In the genomic region with DNA sequence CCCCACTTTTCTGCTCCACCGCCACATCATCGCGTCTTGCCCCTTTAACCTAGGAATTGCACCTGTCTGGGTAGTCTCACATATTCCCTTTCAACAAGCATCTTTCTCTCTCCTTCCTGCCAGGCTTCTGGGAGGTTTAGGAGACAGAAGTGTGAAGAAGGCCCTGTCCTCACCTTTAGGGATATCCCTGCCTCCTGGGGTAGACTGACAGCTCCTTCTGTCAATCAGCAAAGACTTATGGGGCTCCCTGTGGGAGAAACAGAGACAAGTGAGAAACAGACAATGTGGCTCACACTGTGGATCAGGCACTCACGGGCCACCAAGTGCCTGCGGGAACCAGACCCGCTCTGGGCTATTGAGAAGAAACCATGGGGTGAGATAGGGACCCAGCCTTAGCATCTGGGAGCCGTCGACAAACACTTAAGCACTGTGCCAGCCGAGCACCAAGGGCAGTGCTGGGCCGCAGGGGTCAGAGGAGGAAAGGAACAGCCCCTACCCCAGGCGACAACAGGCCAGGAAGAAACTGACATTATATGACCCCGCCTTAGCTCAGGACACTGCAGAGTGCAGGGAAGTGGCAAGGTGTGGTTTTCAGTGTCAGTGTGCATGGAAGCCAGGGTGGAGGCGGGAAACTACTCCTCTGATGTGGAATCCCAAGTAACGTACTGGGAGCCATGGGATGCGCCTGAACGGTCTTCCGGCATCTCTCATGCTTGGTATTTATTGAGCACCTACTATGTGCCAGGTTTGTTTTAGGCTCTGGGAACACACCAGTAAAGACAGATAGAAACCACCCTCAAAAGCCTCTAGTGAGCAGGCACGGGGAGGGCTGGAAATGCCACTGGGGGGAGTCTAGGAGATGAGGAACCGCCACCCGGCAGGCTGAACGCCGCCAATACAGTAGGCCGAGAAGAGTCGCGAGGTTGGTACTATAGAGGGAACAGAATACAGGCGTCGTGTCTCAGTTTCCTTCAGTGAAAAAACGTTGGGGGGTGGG, we compare ENCODE assay signal across 11 cellular contexts. TPM values are rescaled to one million over a fixed set of nuclear protein-coding genes. Genes with fewer than 3 reads are reported as not detected.
DNase-seq lines count a peak whose midpoint lies in the region; ATAC-seq, FAIRE-seq and TF ChIP-seq lines count a peak whose summit lies in the region.
"Had no signal": no experiment of that assay in that cellular context is flagged by ENCODE, and none has a peak within 500 bp of the region (broad histone marks: within the 10 kb centered on the region; RNA-seq: fewer than 3 reads in every experiment).

No MANE protein-coding gene starts in this region.

- H3K4me2 ChIP-seq in MM.1S (ENCODE audit: low read depth, low read length): peak overlapping the region; percentile 46; the same call in 1 of the 2 replicates
- H3K4me2 ChIP-seq in H1 (ENCODE audit: insufficient read depth in 1 of 2, low read depth in 2 of 2, low read length in 2 of 2): peak overlapping the region; percentile 91

- ATAC-seq in GM21526 (IDR thresholded peaks at IDR 0.05; ENCODE audit: low FRiP score, unreplicated experiment): no peak

- no peaks in the 10 kb centered on the region for H3K36me3 ChIP-seq in CD8-positive, alpha-beta memory T cell (ENCODE audit: insufficient read depth, low read length)
- H3K36me3 ChIP-seq in MM.1S (replicated peaks; ENCODE audit: insufficient read depth, low read length): no peaks in the 10 kb centered on the region
- peaks cover 0 to 13% (median 0%) of the 10 kb centered on the region in 4 experiments; a peak in 1 of 8 replicates for H3K36me3 ChIP-seq in H1 (ENCODE audit: control insufficient read depth in 2 of 4, insufficient read depth in 4 of 4, low read length in 3 of 4)
- H3K36me3 ChIP-seq in neutrophil: no peaks in the 10 kb centered on the region
- H3K36me3 ChIP-seq: tibial artery had no signal

- no peak overlapping the region for H2BK20ac ChIP-seq in H1 (ENCODE audit: low read length)

- H3K27me3 ChIP-seq in CD8-positive, alpha-beta memory T cell (ENCODE audit: insufficient read depth, low read length, poor library complexity, severe bottlenecking): peaks cover 14% of the 10 kb centered on the region
- H3K27me3 ChIP-seq in MM.1S (replicated peaks; ENCODE audit: insufficient read depth, low read length) (peaks cover 40% of the 10 kb centered on the region), H1 (replicated peaks in 1 of 4; ENCODE audit: control insufficient read depth in 3 of 4, extremely low read depth in 1 of 4, insufficient read depth in 3 of 4, low read length in 3 of 4) (peaks cover 52 to 70% (median 58%) of the 10 kb centered on the region in 4 experiments), neutrophil (peaks cover 82% of the 10 kb centered on the region)

- H3K9me2 ChIP-seq in MM.1S (replicated peaks; ENCODE audit: insufficient read depth, low read length): no peaks in the 10 kb centered on the region

- no peak for TF ChIP-seq EP300 in H1 (IDR thresholded peaks at IDR 0.05; ENCODE audit: borderline replicate concordance in 1 of 2, low read depth in 2 of 2, low read length in 2 of 2)

- H3K9ac ChIP-seq in MM.1S (ENCODE audit: low read length): no peak overlapping the region
- no peak overlapping the region; a peak in 1 of 7 replicates for H3K9ac ChIP-seq in H1 (replicated peaks in 1 of 4; ENCODE audit: extremely low read depth in 1 of 4, low read depth in 3 of 4, low read length in 3 of 4)

- CTCF ChIA-PET in CD8-positive, alpha-beta memory T cell (lab: Charles Lee): interaction anchor here (1.0 to 8.4 kb wide), 13 partner anchors 9 to 243 kb away, joined by 3 to 98 read pairs (median 5); a partner anchor contains a TSS
- CTCF ChIA-PET in H1 (lab: Charles Lee; ENCODE audit: partially characterized antibody): interaction anchor here (0.7 to 6.0 kb wide), 8 partner anchors 9 to 115 kb away, joined by 3 to 40 read pairs (median 5); a partner anchor contains a TSS

- H3K36me3 Mint-ChIP-seq in CD8-positive, alpha-beta memory T cell: no peaks in the 10 kb centered on the region

- no peak overlapping the region for H2BK12ac ChIP-seq in H1 (ENCODE audit: low read depth, low read length)

- H3K27me3 Mint-ChIP-seq in CD8-positive, alpha-beta memory T cell: peaks cover 32 to 33% of the 10 kb centered on the region in 2 donors

- no peak overlapping the region for H3K56ac ChIP-seq in H1 (replicated peaks; ENCODE audit: insufficient read length, low read depth, low read length)

- 0 out of 2 replicates have a peak overlapping the region, but pooled peaks have one; percentile 36 for H4K8ac ChIP-seq in H1 (ENCODE audit: extremely low read depth, insufficient read depth, low read length)

- H2BK5ac ChIP-seq in H1 (ENCODE audit: low read depth, low read length): no peak overlapping the region

- H4K91ac ChIP-seq in H1 (replicated peaks; ENCODE audit: insufficient read length, low read length): no peak overlapping the region

- WGBS in H1 (ENCODE audit: extremely low coverage in 1 of 2, insufficient coverage in 1 of 2, insufficient read length in 1 of 2, insufficient replicate concordance in 2 of 2, low coverage in 1 of 2, low lambda C conversion rate in 2 of 2, missing lambda C conversion rate in 1 of 2), 2 experiments: 67% methylated on average over 27 of the region's 28 CpGs; no CpG with 5 or more reads in 1 of the 2 experiments

- peak overlapping the region; percentile 29 to 79 (median 49) for H3K4me3 Mint-ChIP-seq in CD8-positive, alpha-beta memory T cell

- no peaks in the 10 kb centered on the region for H3K9me3 ChIP-seq in CD8-positive, alpha-beta memory T cell (ENCODE audit: low read length)
- H3K9me3 ChIP-seq in MM.1S (replicated peaks; ENCODE audit: insufficient read depth, low read length) (no peaks in the 10 kb centered on the region), H1 (ENCODE audit: insufficient read depth in 2 of 2, low read depth in 1 of 2, low read length in 1 of 2) (no peaks in the 10 kb centered on the region), neutrophil (no peaks in the 10 kb centered on the region)
- H3K9me3 ChIP-seq: tibial artery had no signal

- H3K79me1 ChIP-seq in H1 (ENCODE audit: low read depth, low read length): no peaks in the 10 kb centered on the region

- H3K9me3 Mint-ChIP-seq in CD8-positive, alpha-beta memory T cell: no peaks in the 10 kb centered on the region

- FAIRE-seq in H1 (lab: Jason Lieb, UNC): no peak

- H3K4me1 ChIP-seq in CD8-positive, alpha-beta memory T cell (ENCODE audit: insufficient read depth, low read length): peaks cover 16% of the 10 kb centered on the region
- H3K4me1 ChIP-seq in MM.1S (ENCODE audit: low read length): peaks cover 29% of the 10 kb centered on the region
- H3K4me1 ChIP-seq in H1 (replicated peaks in 1 of 4; ENCODE audit: control insufficient read depth in 3 of 4, insufficient read depth in 4 of 4, low read length in 3 of 4): peaks cover 7 to 21% (median 15%) of the 10 kb centered on the region in 4 experiments
- H3K4me1 ChIP-seq in neutrophil (ENCODE audit: control insufficient read depth in 1 of 2, insufficient read depth in 1 of 2, low read depth in 1 of 2, low read length in 1 of 2): peaks cover 22 to 29% of the 10 kb centered on the region in 2 experiments

- H3K14ac ChIP-seq in H1 (ENCODE audit: insufficient read length): no peak overlapping the region

- TF ChIP-seq RAD21 in H1 (IDR thresholded peaks at IDR 0.05 in 1 of 2, conservative IDR thresholded peaks at IDR 0.05 in 1 of 2; ENCODE audit: low read depth in 2 of 2, low read length in 2 of 2): no peak

- DNase-seq in CD8-positive, alpha-beta memory T cell: no peak
- DNase-seq in MM.1S: no peak
- no peak for DNase-seq in H1 (ENCODE audit: low read depth in 1 of 2, low spot score in 2 of 2)
- no peak for DNase-seq in HK-2 (ENCODE audit: unreplicated experiment)
- DNase-seq in mesenteric fat pad (ENCODE audit: low spot score): no peak
- no peak for DNase-seq in globus pallidus (ENCODE audit: low spot score)
- DNase-seq: NCI-H2227 treated with DMSO at 0.1 percent for 48 hours had no signal

- H3F3A ChIP-seq in MM.1S (ENCODE audit: insufficient read depth, low read length): no peaks in the 10 kb centered on the region

- no peak overlapping the region for H3K4me3 ChIP-seq in CD8-positive, alpha-beta memory T cell (ENCODE audit: low read length)
- no peak overlapping the region for H3K4me3 ChIP-seq in MM.1S (ENCODE audit: low read length)
- H3K4me3 ChIP-seq in H1 (ENCODE audit: extremely low read depth in 1 of 4, insufficient read depth in 2 of 4, low read depth in 3 of 4, low read length in 4 of 4): peak overlapping the region in 3 of 4 experiments; percentile 4 to 67 (median 64); a peak in 5 of 8 replicates
- peak overlapping the region; percentile 41 to 43 for H3K4me3 ChIP-seq in neutrophil (ENCODE audit: low read depth in 1 of 2, low read length in 1 of 2)

- H2BK15ac ChIP-seq in H1 (ENCODE audit: low read length): no peak overlapping the region

- no peak overlapping the region for H3K23ac ChIP-seq in H1 (ENCODE audit: insufficient read length)

- peaks cover 21% of the 10 kb centered on the region; the same call in 1 of the 2 replicates for H3K23me2 ChIP-seq in H1 (ENCODE audit: low read depth, low read length)

- H3K27ac Mint-ChIP-seq in CD8-positive, alpha-beta memory T cell: peak overlapping the region in 2 of 8 donors; percentile 21 to 38

- H3K27ac ChIP-seq in CD8-positive, alpha-beta memory T cell (ENCODE audit: low read depth, low read length): no peak overlapping the region
- H3K27ac ChIP-seq in MM.1S (ENCODE audit: low read length) (no peak overlapping the region), H1 (ENCODE audit: low read depth, low read length) (no peak overlapping the region), neutrophil (no peak overlapping the region)
- H3K27ac ChIP-seq: epithelial cell of prostate, tibial artery had no signal

- no peak overlapping the region for H3K18ac ChIP-seq in H1 (ENCODE audit: extremely low read depth, low read length)

- H3K79me2 ChIP-seq in MM.1S (ENCODE audit: low read length) (no peaks in the 10 kb centered on the region), H1 (ENCODE audit: control insufficient read depth in 1 of 2, insufficient read depth in 2 of 2, low read length in 2 of 2) (no peaks in the 10 kb centered on the region)

- TF ChIP-seq POLR2A in H1 (IDR thresholded peaks at IDR 0.05; ENCODE audit: control extremely low read depth in 1 of 2, low read depth in 2 of 2, low read length in 2 of 2): no peak

- no peak overlapping the region for H4K5ac ChIP-seq in H1 (ENCODE audit: insufficient read length, low read depth, low read length)

- no peak overlapping the region for H3K4ac ChIP-seq in H1 (replicated peaks; ENCODE audit: insufficient read length, low read depth, low read length)

- POLR2A ChIA-PET in CD8-positive, alpha-beta memory T cell (lab: Charles Lee): interaction anchor here (1.3 to 3.0 kb wide), 2 partner anchors 9 to 13 kb away, joined by 8 to 18 read pairs; a partner anchor contains a TSS
- POLR2A ChIA-PET in H1 (lab: Charles Lee; ENCODE audit: partially characterized antibody): interaction anchor here (0.7 to 4.4 kb wide), 6 partner anchors 9 to 25 kb away, joined by 3 to 13 read pairs (median 4); a partner anchor contains a TSS

- peaks cover 23 to 43% (median 30%) of the 10 kb centered on the region in 3 donors for H3K4me1 Mint-ChIP-seq in CD8-positive, alpha-beta memory T cell

- H2BK120ac ChIP-seq in H1 (replicated peaks; ENCODE audit: low read depth, low read length): no peak overlapping the region

- no peak overlapping the region for H2AK5ac ChIP-seq in H1 (ENCODE audit: low read depth, low read length)

- TF ChIP-seq CTCF in MM.1S (IDR thresholded peaks at IDR 0.05; ENCODE audit: low read length) (no peak), H1 (IDR thresholded peaks at IDR 0.05; ENCODE audit: control extremely low read depth in 1 of 3, insufficient read depth in 1 of 3, low read depth in 1 of 3, low read length in 3 of 3) (no peak), neutrophil (IDR thresholded peaks at IDR 0.05) (no peak)

- 0 out of 2 replicates have a peak overlapping the region, but pooled peaks have one; percentile 22 for H2AFZ ChIP-seq in MM.1S (ENCODE audit: low read length)
- H2AFZ ChIP-seq in H1 (ENCODE audit: low read length): 0 out of 2 replicates have a peak overlapping the region, but pooled peaks have one; percentile 89

- H4K20me1 ChIP-seq in MM.1S (ENCODE audit: insufficient read depth, low read length): no peaks in the 10 kb centered on the region
- peaks cover 2 to 9% of the 10 kb centered on the region in 2 experiments for H4K20me1 ChIP-seq in H1 (replicated peaks in 1 of 2; ENCODE audit: control insufficient read depth in 1 of 2, insufficient read depth in 2 of 2, low read length in 2 of 2)

RNA-seq across cellular contexts. Expression of a gene that starts 1.8 kb away (rescaled TPM):
- total RNA-seq in CD8-positive, alpha-beta memory T cell: under 1 TPM in 1 of 2 experiments, not detected in 1; 0.11 TPM
- 0.22 TPM for polyA plus RNA-seq in CD8-positive, alpha-beta memory T cell
- total RNA-seq in H1 (2021; fragmentation: NEBNext Ultra II Directional; extraction: Animal tissue kit (Norgen Biotek cat#: 25700)): 0.37 and 0.44 TPM in 2 replicates
- polyA plus RNA-seq in H1 (2011; rRNA removed): 0.14 and 0.30 TPM in 2 replicates
- 0.18 TPM for polyA plus RNA-seq in H1 (2011; cell fraction: cytosol; rRNA removed)
- 0.40 TPM for polyA plus RNA-seq in H1 (2011; cell fraction: nucleus; rRNA removed)
- polyA plus RNA-seq in H1 (2012, experiment 1 of 2): 0.08 to 0.13 TPM in 2 of 4 replicates, not detected in the others
- 0.10 TPM for polyA plus RNA-seq in H1 (2012, experiment 2 of 2)
- polyA plus RNA-seq in H1 (2013, experiment 1 of 2): 0.02 TPM
- 0.07 TPM for polyA plus RNA-seq in H1 (2013, experiment 2 of 2)
- polyA minus RNA-seq in H1 (2011; rRNA and poly(A)+ RNA removed): 0.32 and 0.41 TPM in 2 replicates
- polyA minus RNA-seq in H1 (2011; cell fraction: cytosol; rRNA and poly(A)+ RNA removed): not detected
- polyA minus RNA-seq in H1 (2011; cell fraction: nucleus; rRNA and poly(A)+ RNA removed): 0.20 TPM
- 1.8 TPM for total RNA-seq in mesenteric fat pad

RNA-seq across cellular contexts. Expression of a gene that starts 9.0 kb away (rescaled TPM):
- under 1 TPM in 1 of 2 experiments, not detected in 1; 0.13 TPM for total RNA-seq in CD8-positive, alpha-beta memory T cell
- 0.24 TPM for polyA plus RNA-seq in CD8-positive, alpha-beta memory T cell
- 2.0 and 2.4 TPM in 2 replicates for total RNA-seq in H1 (2021; fragmentation: NEBNext Ultra II Directional; extraction: Animal tissue kit (Norgen Biotek cat#: 25700))
- 0.77 and 1.2 TPM in 2 replicates for polyA plus RNA-seq in H1 (2011; rRNA removed)
- polyA plus RNA-seq in H1 (2011; cell fraction: cytosol; rRNA removed): 0.94 TPM
- polyA plus RNA-seq in H1 (2011; cell fraction: nucleus; rRNA removed): 1.2 TPM
- polyA plus RNA-seq in H1 (2012, experiment 1 of 2): 1.1 to 1.6 TPM (median 1.2 TPM) in 4 replicates
- polyA plus RNA-seq in H1 (2012, experiment 2 of 2): 0.60 TPM
- polyA plus RNA-seq in H1 (2013, experiment 1 of 2): 1.4 TPM
- polyA plus RNA-seq in H1 (2013, experiment 2 of 2): 1.6 TPM
- polyA minus RNA-seq in H1 (2011; rRNA and poly(A)+ RNA removed): 1.00 and 1.1 TPM in 2 replicates
- polyA minus RNA-seq in H1 (2011; cell fraction: cytosol; rRNA and poly(A)+ RNA removed): 0.73 TPM
- 2.2 TPM for polyA minus RNA-seq in H1 (2011; cell fraction: nucleus; rRNA and poly(A)+ RNA removed)
- total RNA-seq in mesenteric fat pad: 0.64 TPM

RNA-seq across cellular contexts. Expression of a gene that starts 57.7 kb away (rescaled TPM):
- not detected for total RNA-seq in CD8-positive, alpha-beta memory T cell
- polyA plus RNA-seq in CD8-positive, alpha-beta memory T cell: not detected
- not detected in 2 replicates for total RNA-seq in H1 (2021; fragmentation: NEBNext Ultra II Directional; extraction: Animal tissue kit (Norgen Biotek cat#: 25700))
- not detected in 2 replicates for polyA plus RNA-seq in H1 (2011; rRNA removed)
- polyA plus RNA-seq in H1 (2011; cell fraction: cytosol; rRNA removed): not detected
- not detected for polyA plus RNA-seq in H1 (2011; cell fraction: nucleus; rRNA removed)
- not detected in 4 replicates for polyA plus RNA-seq in H1 (2012, experiment 1 of 2)
- polyA plus RNA-seq in H1 (2012, experiment 2 of 2): not detected
- polyA plus RNA-seq in H1 (2013, experiment 1 of 2): not detected
- polyA plus RNA-seq in H1 (2013, experiment 2 of 2): not detected
- polyA minus RNA-seq in H1 (2011; rRNA and poly(A)+ RNA removed): not detected in 2 replicates
- not detected for polyA minus RNA-seq in H1 (2011; cell fraction: cytosol; rRNA and poly(A)+ RNA removed)
- polyA minus RNA-seq in H1 (2011; cell fraction: nucleus; rRNA and poly(A)+ RNA removed): not detected
- not detected for total RNA-seq in mesenteric fat pad

Comparison
In these comparisons a context has a peak if more than half of its experiments do, and no peak if none do; other contexts are left out.
1. H3K4me3 ChIP-seq: peak in H1 (3 of 4) and neutrophil (2 of 2); none in CD8-positive, alpha-beta memory T cell (single experiment) and MM.1S (single experiment).